ENCODE assay signal across 8 cellular contexts in genomic region chr20:50110141-50111047, GRCh38.
DNase-seq lines count a peak whose midpoint lies in the region; ATAC-seq and TF ChIP-seq lines count a peak whose summit lies in the region.

No MANE protein-coding gene starts in this region.

- no peaks in the 10 kb centered on the region for H3K9me3 Mint-ChIP-seq in T-helper 2 cell treated with Interferon-gamma antibody and Interleukin-4, amounts not matched to agents 5 μg/mL and 100 μg/mL, for 36 hours

- peak overlapping the region; percentile 88 for H3K27ac Mint-ChIP-seq in T-helper 2 cell treated with Interferon-gamma antibody and Interleukin-4, amounts not matched to agents 5 μg/mL and 100 μg/mL, for 36 hours

- peak overlapping the region; percentile 86 for H3K4me3 Mint-ChIP-seq in T-helper 2 cell treated with Interferon-gamma antibody and Interleukin-4, amounts not matched to agents 5 μg/mL and 100 μg/mL, for 36 hours

- H3K4me3 ChIP-seq in skeletal muscle cell (ENCODE audit: low read depth, low read length): peak overlapping the region; percentile 78

- H3K4me1 Mint-ChIP-seq in T-helper 2 cell treated with Interferon-gamma antibody and Interleukin-4, amounts not matched to agents 5 μg/mL and 100 μg/mL, for 36 hours (ENCODE audit: low read depth): peaks cover 62% of the 10 kb centered on the region

- no peaks in the 10 kb centered on the region for H3K27me3 Mint-ChIP-seq in T-helper 2 cell treated with Interferon-gamma antibody and Interleukin-4, amounts not matched to agents 5 μg/mL and 100 μg/mL, for 36 hours (ENCODE audit: low read depth)

- ATAC-seq in GM18502 (IDR thresholded peaks at IDR 0.05; ENCODE audit: poor library complexity, unreplicated experiment): peak; percentile 47
- ATAC-seq in HG03095 (IDR thresholded peaks at IDR 0.05; ENCODE audit: unreplicated experiment): peak; percentile 46
- no peak for ATAC-seq in GM19463 (IDR thresholded peaks at IDR 0.05; ENCODE audit: unreplicated experiment)
- no peak for ATAC-seq in HG03439 (IDR thresholded peaks at IDR 0.05; ENCODE audit: unreplicated experiment)

- no peak for TF ChIP-seq POLR2A in erythroblast (IDR thresholded peaks at IDR 0.05; ENCODE audit: low read length)

- H3K36me3 Mint-ChIP-seq in T-helper 2 cell treated with Interferon-gamma antibody and Interleukin-4, amounts not matched to agents 5 μg/mL and 100 μg/mL, for 36 hours (ENCODE audit: low read depth): peaks cover 20% of the 10 kb centered on the region

- peak; percentile 64 for DNase-seq in T-helper 2 cell treated with Interferon-gamma antibody and Interleukin-4, amounts not matched to agents 5 μg/mL and 100 μg/mL, for 36 hours (ENCODE audit: low spot score)
- peak; percentile 56 to 62 for DNase-seq in erythroblast (lab: John Stamatoyannopoulos, UW)
- DNase-seq in skeletal muscle cell (ENCODE audit: low read depth): no peak
- no peak for DNase-seq in NCI-H2196 (lab: John Stamatoyannopoulos, UW; ENCODE audit: unreplicated experiment)

Comparison
In these comparisons a context has a peak if more than half of its experiments do, and no peak if none do; other contexts are left out.
1. ATAC-seq: peak in GM18502 (single experiment) and HG03095 (single experiment); none in GM19463 (single experiment) and HG03439 (single experiment).
2. DNase-seq: peak in T-helper 2 cell treated with Interferon-gamma antibody and Interleukin-4, amounts not matched to agents 5 μg/mL and 100 μg/mL, for 36 hours (single experiment) and erythroblast (2 of 2); none in skeletal muscle cell (single experiment) and NCI-H2196 (single experiment).